12 cellular contexts compared by ENCODE assay signal in genomic region chr2:222844323-222844722, GRCh38. TPM values are rescaled to one million over a fixed set of nuclear protein-coding genes. Genes with fewer than 3 reads are reported as not detected.
DNase-seq lines count a peak whose midpoint lies in the region; ATAC-seq, FAIRE-seq and TF ChIP-seq lines count a peak whose summit lies in the region.
"Had no signal": no experiment of that assay in that cellular context is flagged by ENCODE, and none has a peak within 500 bp of the region (broad histone marks: within the 10 kb centered on the region; RNA-seq: fewer than 3 reads in every experiment).

No MANE protein-coding gene starts in this region.

- no peaks in the 10 kb centered on the region for H3K9me3 Mint-ChIP-seq in activated CD4-positive, alpha-beta T cell treated with anti-CD3 and anti-CD28 coated beads, Interleukin-2, amount 10 ng/mL, durations not matched to agents 7 days and 5 days
- H3K9me3 Mint-ChIP-seq: stimulated activated naive CD8-positive, alpha-beta T cell treated with anti-CD3 and anti-CD28 coated beads, Interleukin-15, Interleukin-2, amounts not matched to agents 100 ng/mL and 50 ng/mL, for 24 hours had no signal

- H3K9me3 ChIP-seq in right cardiac atrium (ENCODE audit: control insufficient read depth, low read length) (no peaks in the 10 kb centered on the region), right atrium auricular region (no peaks in the 10 kb centered on the region), ascending aorta (no peaks in the 10 kb centered on the region), HepG2 (ENCODE audit: low read length) (no peaks in the 10 kb centered on the region), aorta (ENCODE audit: control insufficient read depth, low read length) (no peaks in the 10 kb centered on the region)
- H3K9me3 ChIP-seq: BLaER1 had no signal

- DNase-seq in right cardiac atrium = no peak
- DNase-seq in right atrium auricular region (ENCODE audit: low spot score) = no peak
- DNase-seq in ascending aorta (ENCODE audit: low spot score in 2 of 2) = peak in 1 of 2 donors; percentile 72
- no peak for DNase-seq in HepG2 (ENCODE audit: low spot score)
- DNase-seq in aorta = no peak
- no peak for DNase-seq in UCSD-AML1 (lab: John Stamatoyannopoulos, UW; ENCODE audit: unreplicated experiment)
- no peak for DNase-seq in activated CD4-positive, alpha-beta T cell treated with anti-CD3 and anti-CD28 coated beads, Interleukin-2, amount 10 ng/mL, durations not matched to agents 7 days and 5 days
- DNase-seq: erythroblast, posterior cingulate gyrus had no signal

- no TSS peak for BruUV-seq in HepG2 (replicated peaks; lab: Mats Ljungman, UMichigan)

- peak overlapping the region; percentile 34 for H3K4me2 ChIP-seq in HepG2 (ENCODE audit: low read depth, low read length)
- H3K4me2 ChIP-seq: BLaER1 had no signal

- no peak overlapping the region for H3K4me3 Mint-ChIP-seq in activated CD4-positive, alpha-beta T cell treated with anti-CD3 and anti-CD28 coated beads, Interleukin-2, amount 10 ng/mL, durations not matched to agents 7 days and 5 days
- H3K4me3 Mint-ChIP-seq: stimulated activated naive CD8-positive, alpha-beta T cell treated with anti-CD3 and anti-CD28 coated beads, Interleukin-15, Interleukin-2, amounts not matched to agents 100 ng/mL and 50 ng/mL, for 24 hours had no signal

- H3K4me1 Mint-ChIP-seq in activated CD4-positive, alpha-beta T cell treated with anti-CD3 and anti-CD28 coated beads, Interleukin-2, amount 10 ng/mL, durations not matched to agents 7 days and 5 days = peaks cover 21% of the 10 kb centered on the region

- TF ChIP-seq CTCF in right atrium auricular region (IDR thresholded peaks at IDR 0.05) (no peak), ascending aorta (IDR thresholded peaks at IDR 0.05) (no peak), HepG2 (CRISPR knock-in tag; IDR thresholded peaks at IDR 0.05) (no peak)

- TF ChIP-seq EP300 in HepG2 (IDR thresholded peaks at IDR 0.05; ENCODE audit: low read depth in 2 of 2, low read length in 2 of 2) = no peak
- TF ChIP-seq EP300 in HepG2 (CRISPR knock-in tag; IDR thresholded peaks at IDR 0.05; ENCODE audit: borderline replicate concordance) = no peak

- TF ChIP-seq RAD21 in HepG2 (CRISPR knock-in tag; IDR thresholded peaks at IDR 0.05) = no peak

- H3K4me1 ChIP-seq in right cardiac atrium (ENCODE audit: control insufficient read depth, insufficient read depth, low read length) (peaks cover 2% of the 10 kb centered on the region), right atrium auricular region (no peaks in the 10 kb centered on the region), ascending aorta (peaks cover 0 to 4% of the 10 kb centered on the region in 2 donors), HepG2 (ENCODE audit: insufficient read depth, low read length) (peaks cover 40% of the 10 kb centered on the region), aorta (ENCODE audit: control insufficient read depth in 1 of 2, insufficient read depth in 2 of 2, low read length in 2 of 2) (peaks cover 0 to 1% of the 10 kb centered on the region in 2 donors)
- H3K4me1 ChIP-seq: BLaER1 had no signal

- no peaks in the 10 kb centered on the region for H4K20me1 ChIP-seq in HepG2 (ENCODE audit: insufficient read depth, low read length)
- H4K20me1 ChIP-seq: BLaER1 had no signal

- CTCF ChIA-PET in HepG2 (lab: Yijun Ruan, JAX; ENCODE audit: low intra/inter-chr PET ratio, low total read pairs) = no interaction called here
- CTCF ChIA-PET in activated CD4-positive, alpha-beta T cell treated with anti-CD3 and anti-CD28 coated beads, Interleukin-2, amount 10 ng/mL, durations not matched to agents 7 days and 5 days (lab: Charles Lee) = interaction anchor here (0.6 kb wide), 1 partner anchor 153 kb away, joined by 4 read pairs; no protein-coding TSS in a partner anchor

- intact Hi-C loops in right cardiac atrium (cut with DNase I) (no loop called here), ascending aorta (cut with DNase I) (no loop called here), HepG2 (cut with micrococcal nuclease; ENCODE audit: unreplicated experiment) (no loop called here), aorta (cut with DNase I) (loop anchor here in 1 of 2 donors (5.0 kb wide), 1 partner anchor 42 kb away; no protein-coding TSS in a partner anchor)

- H3K27ac Mint-ChIP-seq in activated CD4-positive, alpha-beta T cell treated with anti-CD3 and anti-CD28 coated beads, Interleukin-2, amount 10 ng/mL, durations not matched to agents 7 days and 5 days = no peak overlapping the region
- H3K27ac Mint-ChIP-seq: stimulated activated naive CD8-positive, alpha-beta T cell treated with anti-CD3 and anti-CD28 coated beads, Interleukin-15, Interleukin-2, amounts not matched to agents 100 ng/mL and 50 ng/mL, for 24 hours had no signal

- ATAC-seq in right cardiac atrium (peak; percentile 26 to 39), HepG2 (no peak), aorta (ENCODE audit: low FRiP score) (peak; percentile 64), GM21717 (IDR thresholded peaks at IDR 0.05; ENCODE audit: unreplicated experiment) (no peak)

- TF ChIP-seq POLR2A in HepG2 (IDR thresholded peaks at IDR 0.05; ENCODE audit: insufficient read depth in 1 of 2, low read depth in 2 of 2, low read length in 2 of 2) = no peak

- H3K36me3 Mint-ChIP-seq in activated CD4-positive, alpha-beta T cell treated with anti-CD3 and anti-CD28 coated beads, Interleukin-2, amount 10 ng/mL, durations not matched to agents 7 days and 5 days (ENCODE audit: low read depth) = no peaks in the 10 kb centered on the region

- H3K27ac ChIP-seq in right cardiac atrium (ENCODE audit: low read length) (no peak overlapping the region), right atrium auricular region (no peak overlapping the region), ascending aorta (peak overlapping the region; percentile 65 to 69), HepG2 (ENCODE audit: extremely low read length, insufficient read depth, low read length) (no peak overlapping the region), aorta (ENCODE audit: low read depth in 1 of 2, low read length in 2 of 2) (peak overlapping the region in 1 of 2 donors; percentile 51)
- H3K27ac ChIP-seq: BLaER1 had no signal

- H2AFZ ChIP-seq in HepG2 (ENCODE audit: low read length) = peak overlapping the region; percentile 77

- no peak for FAIRE-seq in HepG2 (lab: Jason Lieb, UNC)

- in situ Hi-C loops in HepG2 (cut with HindIII; ENCODE audit: extremely low pct_ligation_motif_present, low pct_unique_long_range_greater_than_20kb) = no loop called here

- H3K27me3 ChIP-seq in right cardiac atrium (ENCODE audit: control insufficient read depth, insufficient read depth) (no peaks in the 10 kb centered on the region), right atrium auricular region (no peaks in the 10 kb centered on the region), ascending aorta (no peaks in the 10 kb centered on the region), HepG2 (ENCODE audit: control insufficient read depth in 1 of 2, insufficient read depth in 2 of 2, low read length in 2 of 2) (no peaks in the 10 kb centered on the region), aorta (ENCODE audit: control insufficient read depth in 1 of 2, insufficient read depth in 2 of 2, low read length in 1 of 2) (no peaks in the 10 kb centered on the region)
- H3K27me3 ChIP-seq: BLaER1 had no signal

- no peaks in the 10 kb centered on the region for H3K79me2 ChIP-seq in HepG2 (ENCODE audit: insufficient read depth, low read length)

- H3K36me3 ChIP-seq in right atrium auricular region (no peaks in the 10 kb centered on the region), ascending aorta (no peaks in the 10 kb centered on the region), HepG2 (replicated peaks in 1 of 2; ENCODE audit: control insufficient read depth in 1 of 2, insufficient read depth in 2 of 2, low read length in 2 of 2) (no peaks in the 10 kb centered on the region), aorta (ENCODE audit: control insufficient read depth in 1 of 2, insufficient read depth in 2 of 2, low read length in 1 of 2) (no peaks in the 10 kb centered on the region)
- H3K36me3 ChIP-seq: BLaER1 had no signal

- peaks cover 2% of the 10 kb centered on the region for H3K27me3 Mint-ChIP-seq in activated CD4-positive, alpha-beta T cell treated with anti-CD3 and anti-CD28 coated beads, Interleukin-2, amount 10 ng/mL, durations not matched to agents 7 days and 5 days

- no peak overlapping the region; the same call in 1 of the 2 replicates for H3K9ac ChIP-seq in HepG2 (ENCODE audit: insufficient read depth, low read depth, low read length)
- H3K9ac ChIP-seq: BLaER1 had no signal

- POLR2A ChIA-PET in HepG2 (lab: Yijun Ruan, JAX) = interaction anchor here (0.7 to 3.0 kb wide), 4 partner anchors 16 to 111 kb away, joined by 3 to 27 read pairs (median 14); partner anchors contain the start of gene ACSL3
- POLR2A ChIA-PET in activated CD4-positive, alpha-beta T cell treated with anti-CD3 and anti-CD28 coated beads, Interleukin-2, amount 10 ng/mL, durations not matched to agents 7 days and 5 days (lab: Charles Lee) = no interaction called here

- no peak overlapping the region for H3K4me3 ChIP-seq in right cardiac atrium (ENCODE audit: low read length)
- no peak overlapping the region for H3K4me3 ChIP-seq in right atrium auricular region
- H3K4me3 ChIP-seq in ascending aorta = no peak overlapping the region
- no peak overlapping the region for H3K4me3 ChIP-seq in HepG2 (replicated peaks in 1 of 3; ENCODE audit: insufficient read depth in 1 of 3, low read depth in 2 of 3, low read length in 3 of 3)
- no peak overlapping the region for H3K4me3 ChIP-seq in aorta (ENCODE audit: low read length in 2 of 2)
- H3K4me3 ChIP-seq: BLaER1 had no signal

- 70% methylated on average over 6 of the region's 6 CpGs for WGBS in right cardiac atrium
- WGBS in HepG2 (ENCODE audit: low lambda C conversion rate) = 78% methylated on average over 6 of the region's 6 CpGs
- 16 to 23% methylated on average over 6 of the region's 6 CpGs for WGBS in aorta, 2 donors

RNA-seq across cellular contexts. Expression of gene ACSL3, which starts 16.5 kb away (rescaled TPM):
- total RNA-seq in right cardiac atrium (10 to 100 TPM; 35.2 to 50.4 (median 36.6) TPM), right atrium auricular region (10 to 100 TPM; 29.0 to 35.7 TPM), ascending aorta (48.9 TPM), HepG2 (2016; rRNA removed; fragmentation: Illumina TruSeq; extraction: Trizol) (168 and 305 TPM in 2 replicates), aorta (10 to 100 TPM; 66.5 to 69.0 TPM)
- polyA plus RNA-seq in right cardiac atrium (14.4 TPM), HepG2 (2011; rRNA removed) (365 and 432 TPM in 2 replicates), aorta (10 to 100 TPM; 14.0 to 39.4 TPM)
- total RNA-seq in HepG2 (2016; cell fraction: cytosol; rRNA removed; fragmentation: Illumina TruSeq; extraction: Trizol; ENCODE audit: low read depth) = 76.3 and 94.9 TPM in 2 replicates
- total RNA-seq in HepG2 (2016; cell fraction: insoluble cytoplasmic fraction; rRNA removed; fragmentation: Illumina TruSeq; extraction: Trizol) = 169 and 295 TPM in 2 replicates
- total RNA-seq in HepG2 (2016; cell fraction: membrane; rRNA removed; fragmentation: Illumina TruSeq; extraction: Trizol) = 55.2 and 64.8 TPM in 2 replicates
- total RNA-seq in HepG2 (2016; cell fraction: nucleus; rRNA removed; fragmentation: Illumina TruSeq; extraction: Trizol) = 307 and 341 TPM in 2 replicates
- 235 and 319 TPM in 2 replicates for polyA plus RNA-seq in HepG2 (2011; cell fraction: cytosol; rRNA removed)
- 101 and 136 TPM in 2 replicates for polyA plus RNA-seq in HepG2 (2011; cell fraction: nucleus; rRNA removed)
- polyA plus RNA-seq in HepG2 (2012) = 299 and 342 TPM in 2 replicates
- 9.3 and 12.3 TPM in 2 replicates for polyA plus RNA-seq in HepG2 (2016; cell fraction: cytosol; fragmentation: Illumina TruSeq; extraction: Trizol; ENCODE audit: low read depth)
- polyA plus RNA-seq in HepG2 (2016; cell fraction: insoluble cytoplasmic fraction; fragmentation: Illumina TruSeq; extraction: Trizol; ENCODE audit: low read depth) = 107 and 108 TPM in 2 replicates
- polyA plus RNA-seq in HepG2 (2016; cell fraction: membrane; fragmentation: Illumina TruSeq; extraction: Trizol; ENCODE audit: low read depth) = 14.4 and 18.9 TPM in 2 replicates
- 272 TPM in 2 replicates for polyA plus RNA-seq in HepG2 (2016; cell fraction: nucleus; fragmentation: Illumina TruSeq; extraction: Trizol; ENCODE audit: insufficient read depth, low read depth)
- polyA minus RNA-seq in HepG2 (2011; rRNA and poly(A)+ RNA removed; ENCODE audit: low replicate concordance) = 80.5 and 445 TPM in 2 replicates
- polyA minus RNA-seq in HepG2 (2011; cell fraction: cytosol; rRNA and poly(A)+ RNA removed) = 370 and 593 TPM in 2 replicates
- 667 and 745 TPM in 2 replicates for polyA minus RNA-seq in HepG2 (2011; cell fraction: nucleus; rRNA and poly(A)+ RNA removed)
- 10 to 100 TPM; 37.6 to 43.0 TPM for total RNA-seq in activated CD4-positive, alpha-beta T cell treated with anti-CD3 and anti-CD28 coated beads, Interleukin-2, amount 10 ng/mL, durations not matched to agents 7 days and 5 days

Comparison
In these comparisons a context has a peak if more than half of its experiments do, and no peak if none do; other contexts are left out.
1. ATAC-seq: peak in right cardiac atrium (2 of 2) and aorta (single experiment); none in HepG2 (single experiment) and GM21717 (single experiment).
2. H3K27ac ChIP-seq: peak in ascending aorta (2 of 2); none in right cardiac atrium (single experiment), right atrium auricular region (0 of 2) and HepG2 (single experiment).